21 cellular contexts compared by ENCODE assay signal in the genomic region with DNA sequence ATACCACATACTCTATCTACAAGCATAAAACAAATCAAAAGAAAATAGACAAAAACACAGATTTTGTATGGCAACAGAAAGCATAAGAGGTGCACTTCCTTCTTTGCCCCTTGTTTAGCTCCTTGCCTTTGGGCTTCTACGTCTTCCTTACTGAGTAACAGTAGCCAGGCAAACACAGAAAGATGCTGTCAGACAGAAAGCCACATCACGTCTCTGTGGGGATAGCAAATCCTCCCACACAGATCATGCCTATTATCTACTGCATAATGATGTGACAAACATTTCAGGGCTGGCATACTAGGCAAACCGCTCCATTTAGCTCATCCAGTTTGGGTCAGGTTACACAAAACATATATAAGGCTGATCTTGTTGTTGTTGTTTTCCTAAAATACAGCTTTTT.
"Had no signal": no experiment of that assay in that cellular context is flagged by ENCODE, and none has a peak within 500 bp of the region (broad histone marks: within the 10 kb centered on the region; RNA-seq: fewer than 3 reads in every experiment).

No MANE protein-coding gene starts in this region.

- H3K9me3 ChIP-seq: gastroesophageal sphincter, left ventricle myocardium inferior, lower lobe of right lung, ovary, right atrium auricular region, sigmoid colon, suprapubic skin, thyroid gland had no signal

- H3K4me3 ChIP-seq: gastroesophageal sphincter, left ventricle myocardium inferior, lower lobe of right lung, ovary, right atrium auricular region, sigmoid colon, suprapubic skin, thyroid gland had no signal

- ATAC-seq: gastroesophageal sphincter; lower lobe of right lung; stimulated activated effector memory CD8-positive, alpha-beta T cell treated with anti-CD3 and anti-CD28 coated beads, Interleukin-12 subunit alpha, Interleukin-12 subunit beta, amount 100 ng/mL, for 72 hours; stimulated activated naive CD8-positive, alpha-beta T cell treated with anti-CD3 and anti-CD28 coated beads, Interleukin-15, Interleukin-2, amounts not matched to agents 100 U/mL and 50 U/mL, for 24 hours had no signal

- H3K4me3 Mint-ChIP-seq: memory B cell; nephron; stimulated activated effector memory CD8-positive, alpha-beta T cell treated with anti-CD3 and anti-CD28 coated beads, Interleukin-12 subunit alpha, Interleukin-12 subunit beta, amount 100 ng/mL, for 72 hours; type B pancreatic cell had no signal

- H3K36me3 Mint-ChIP-seq: stimulated activated effector memory CD8-positive, alpha-beta T cell treated with anti-CD3 and anti-CD28 coated beads, Interleukin-12 subunit alpha, Interleukin-12 subunit beta, amount 100 ng/mL, for 72 hours had no signal

- H3K27me3 Mint-ChIP-seq: memory B cell, type B pancreatic cell had no signal

- H3K9me3 Mint-ChIP-seq: nephron; stimulated activated effector memory CD8-positive, alpha-beta T cell treated with anti-CD3 and anti-CD28 coated beads, Interleukin-12 subunit alpha, Interleukin-12 subunit beta, amount 100 ng/mL, for 72 hours; type B pancreatic cell had no signal

- H3K36me3 ChIP-seq: left ventricle myocardium inferior, ovary, right atrium auricular region, thyroid gland had no signal

- DNase-seq: cortex of kidney; dorsolateral prefrontal cortex; effector CD8-positive, alpha-beta T cell; glutamatergic neuron; left ventricle myocardium inferior; lower lobe of right lung; midbrain; ovary; sigmoid colon; small intestine; stimulated activated CD4-positive, alpha-beta T cell treated with anti-CD3 and anti-CD28 coated beads, Interleukin-4, amount 100 ng/mL, for 1 hour; stimulated activated CD8-positive, alpha-beta memory T cell treated with anti-CD3 and anti-CD28 coated beads, Interleukin-4, amount 100 ng/mL, for 48 hours; stimulated activated naive CD8-positive, alpha-beta T cell treated with anti-CD3 and anti-CD28 coated beads, Interleukin-15, Interleukin-2, amounts not matched to agents 100 U/mL and 50 U/mL, for 24 hours; thyroid gland had no signal

- H3K4me1 ChIP-seq: gastroesophageal sphincter, left ventricle myocardium inferior, lower lobe of right lung, right atrium auricular region, sigmoid colon, suprapubic skin, thyroid gland had no signal

- H3K27ac ChIP-seq: gastroesophageal sphincter, left ventricle myocardium inferior, lower lobe of right lung, ovary, right atrium auricular region, sigmoid colon, suprapubic skin, thyroid gland had no signal

- H3K27me3 ChIP-seq: dorsolateral prefrontal cortex, gastroesophageal sphincter, ovary, right atrium auricular region, sigmoid colon, suprapubic skin, thyroid gland had no signal

- H3K27ac Mint-ChIP-seq: memory B cell; stimulated activated effector memory CD8-positive, alpha-beta T cell treated with anti-CD3 and anti-CD28 coated beads, Interleukin-12 subunit alpha, Interleukin-12 subunit beta, amount 100 ng/mL, for 72 hours; type B pancreatic cell had no signal

- H3K4me1 Mint-ChIP-seq: memory B cell; stimulated activated effector memory CD8-positive, alpha-beta T cell treated with anti-CD3 and anti-CD28 coated beads, Interleukin-12 subunit alpha, Interleukin-12 subunit beta, amount 100 ng/mL, for 72 hours had no signal
